ENCODE assay signal across 2 cellular contexts in genomic region chr12:115388139-115388538, GRCh38.
TF ChIP-seq lines count a peak whose summit lies in the region.

No MANE protein-coding gene starts in this region.

TF ChIP-seq in HepG2, 621 proteins besides CTCF, POLR2A, EP300 and RAD21 (continues in another document):
- TF ChIP-seq ERF (CRISPR knock-in tag; IDR thresholded peaks at IDR 0.05) (no peak), CREM (IDR thresholded peaks at IDR 0.05) (no peak), CREM (CRISPR knock-in tag; IDR thresholded peaks at IDR 0.05) (no peak), ZBTB37 (CRISPR knock-in tag; IDR thresholded peaks at IDR 0.05) (no peak), EZH2 (conservative IDR thresholded peaks at IDR 0.05; ENCODE audit: low read depth, low read length) (no peak), BHLHE40 (IDR thresholded peaks at IDR 0.05; ENCODE audit: low read length) (no peak), ZFP82 (CRISPR knock-in tag; IDR thresholded peaks at IDR 0.05; ENCODE audit: borderline replicate concordance) (no peak), ZNF788 (CRISPR knock-in tag; IDR thresholded peaks at IDR 0.05; ENCODE audit: borderline replicate concordance) (no peak), KIAA2018 (CRISPR knock-in tag; IDR thresholded peaks at IDR 0.05; ENCODE audit: borderline replicate concordance) (no peak), ZNF782 (CRISPR knock-in tag; IDR thresholded peaks at IDR 0.05; ENCODE audit: borderline replicate concordance) (no peak), HOMEZ (CRISPR knock-in tag; IDR thresholded peaks at IDR 0.05; ENCODE audit: low read depth) (no peak), U2AF1 (optimal IDR thresholded peaks at IDR 0.05; ENCODE audit: low read depth, low read length) (no peak), ATF2 (CRISPR knock-in tag; IDR thresholded peaks at IDR 0.05) (no peak), ZNF879 (CRISPR knock-in tag; IDR thresholded peaks at IDR 0.05) (no peak), MAFF (IDR thresholded peaks at IDR 0.05; ENCODE audit: low read depth, low read length) (no peak), ZFP36L1 (CRISPR knock-in tag; IDR thresholded peaks at IDR 0.05) (no peak)

TF ChIP-seq in GM12878, 131 proteins besides CTCF, POLR2A, EP300 and RAD21:
- TF ChIP-seq EED (IDR thresholded peaks at IDR 0.05; ENCODE audit: low read depth) (peak; percentile 33; the same call in 1 of the 2 replicates), CEBPZ (IDR thresholded peaks at IDR 0.05; ENCODE audit: low read depth, low read length) (no peak), ETV6 (conservative IDR thresholded peaks at IDR 0.05 in 1 of 2, IDR thresholded peaks at IDR 0.05 in 1 of 2; ENCODE audit: borderline replicate concordance in 1 of 2, low read depth in 1 of 2) (peak in 1 of 2 experiments; percentile 21; a peak in 1 of 4 replicates), CHD2 (IDR thresholded peaks at IDR 0.05; ENCODE audit: borderline replicate concordance, low read depth, low read length) (peak; percentile 29; the same call in 1 of the 2 replicates)
TF ChIP-seq in GM12878: peak in this region for 3.
